ENCODE assay signal across 8 cellular contexts in genomic region chr6:7260291-7261029, GRCh38. TPM values are rescaled to one million over a fixed set of nuclear protein-coding genes. Genes with fewer than 3 reads are reported as not detected.
A peak's percentile ranks its signal among the peaks of the same experiment; 100 is the strongest.
DNase-seq lines count a peak whose midpoint lies in the region; ATAC-seq and TF ChIP-seq lines count a peak whose summit lies in the region.

No MANE protein-coding gene starts in this region.

- peaks cover 3% of the 10 kb centered on the region; the same call in 1 of the 2 replicates for H3K27me3 ChIP-seq in GM23338 (ENCODE audit: insufficient read depth)
- H3K27me3 ChIP-seq in right cardiac atrium (ENCODE audit: control insufficient read depth, insufficient read depth): no peaks in the 10 kb centered on the region
- H3K27me3 ChIP-seq in skeletal muscle satellite cell (ENCODE audit: control insufficient read depth, insufficient read depth, low read length): no peaks in the 10 kb centered on the region

- no peaks in the 10 kb centered on the region for H4K20me1 ChIP-seq in GM23338 (replicated peaks; ENCODE audit: insufficient read depth)

- H3K4me3 Mint-ChIP-seq in GM23338 (peak overlapping the region; percentile 83), activated B cell treated with CpG ODN at 0.5 μM for 24 hours (peak overlapping the region; percentile 90)

- H3K27ac ChIP-seq in GM23338 (ENCODE audit: low read depth) (peak overlapping the region; percentile 90), right cardiac atrium (ENCODE audit: low read length) (peak overlapping the region; percentile 73)

- TF ChIP-seq CTCF in GM23338 (conservative IDR thresholded peaks at IDR 0.05; ENCODE audit: low read depth in 2 of 2) (no peak), activated B cell treated with CpG ODN at 0.5 μM for 24 hours (IDR thresholded peaks at IDR 0.05) (no peak)

- H3K9ac ChIP-seq in skeletal muscle satellite cell (ENCODE audit: low read depth, low read length): peak overlapping the region; percentile 83

- H3F3A ChIP-seq in GM23338 (replicated peaks; ENCODE audit: low read depth): peaks cover 8% of the 10 kb centered on the region

- peak overlapping the region; percentile 9 for H3K27ac Mint-ChIP-seq in GM23338
- no peak overlapping the region for H3K27ac Mint-ChIP-seq in activated B cell treated with CpG ODN at 0.5 μM for 24 hours

- H3K4me1 ChIP-seq in GM23338 (ENCODE audit: insufficient read depth) (peaks cover 10% of the 10 kb centered on the region), right cardiac atrium (ENCODE audit: control insufficient read depth, insufficient read depth, low read length) (no peaks in the 10 kb centered on the region), skeletal muscle satellite cell (ENCODE audit: control insufficient read depth, insufficient read depth, low read length) (peaks cover 14% of the 10 kb centered on the region)

- peaks cover 21% of the 10 kb centered on the region for H3K4me1 Mint-ChIP-seq in GM23338
- peaks cover 34% of the 10 kb centered on the region for H3K4me1 Mint-ChIP-seq in activated B cell treated with CpG ODN at 0.5 μM for 24 hours

- no peaks in the 10 kb centered on the region for H3K9me3 ChIP-seq in right cardiac atrium (ENCODE audit: control insufficient read depth, low read length)
- no peaks in the 10 kb centered on the region for H3K9me3 ChIP-seq in skeletal muscle satellite cell (replicated peaks; ENCODE audit: low read length)

- DNase-seq in GM23338 (ENCODE audit: low spot score) (no peak), activated B cell treated with CpG ODN at 0.5 μM for 24 hours (no peak), right cardiac atrium (peak in 2 of 3 donors; percentile 18 to 38), COR-L47 (lab: John Stamatoyannopoulos, UW) (no peak), SK-N-DZ (ENCODE audit: low spot score) (no peak)

- intact Hi-C loops in activated B cell treated with CpG ODN at 0.5 μM for 24 hours (cut with micrococcal nuclease) (no loop called here), right cardiac atrium (cut with DNase I) (no loop called here)

- CTCF ChIA-PET in activated B cell treated with CpG ODN at 0.5 μM for 24 hours (lab: Charles Lee): interaction anchor here (1.3 to 2.7 kb wide), 2 partner anchors 15 to 16 kb away, joined by 4 to 11 read pairs; no protein-coding TSS in a partner anchor

- WGBS in right cardiac atrium: 56% methylated on average over 13 of the region's 13 CpGs

- peak overlapping the region; percentile 98 for H2AFZ ChIP-seq in GM23338

- no peaks in the 10 kb centered on the region for H3K36me3 ChIP-seq in GM23338 (ENCODE audit: insufficient read depth)
- H3K36me3 ChIP-seq in skeletal muscle satellite cell (ENCODE audit: insufficient read depth, low read length): no peaks in the 10 kb centered on the region

- H3K79me2 ChIP-seq in GM23338 (replicated peaks; ENCODE audit: insufficient read depth): no peaks in the 10 kb centered on the region

- H3K27me3 Mint-ChIP-seq in GM23338 (ENCODE audit: insufficient read depth, low read depth, poor library complexity) (peaks cover 19% of the 10 kb centered on the region), activated B cell treated with CpG ODN at 0.5 μM for 24 hours (peaks cover 5% of the 10 kb centered on the region)

- ATAC-seq in GM23338 (peak; percentile 10), activated B cell treated with CpG ODN at 0.5 μM for 24 hours (ENCODE audit: low read depth) (no peak), right cardiac atrium (peak; percentile 5 to 6), GM21717 (IDR thresholded peaks at IDR 0.05; ENCODE audit: unreplicated experiment) (no peak), GM18502 (IDR thresholded peaks at IDR 0.05; ENCODE audit: poor library complexity, unreplicated experiment) (no peak)

- H3K4me3 ChIP-seq in GM23338: peak overlapping the region; percentile 85
- peak overlapping the region; percentile 60 for H3K4me3 ChIP-seq in right cardiac atrium (ENCODE audit: low read length)
- peak overlapping the region; percentile 82 for H3K4me3 ChIP-seq in skeletal muscle satellite cell (ENCODE audit: low read length)

- 0 out of 2 replicates have a peak, but pooled peaks cover 3% of the 10 kb centered on the region for H3K9me2 ChIP-seq in GM23338 (ENCODE audit: insufficient read depth)

- H3K36me3 Mint-ChIP-seq in GM23338 (ENCODE audit: low read depth): peaks cover 8% of the 10 kb centered on the region
- H3K36me3 Mint-ChIP-seq in activated B cell treated with CpG ODN at 0.5 μM for 24 hours (ENCODE audit: low read depth): no peaks in the 10 kb centered on the region

- H3K4me2 ChIP-seq in GM23338 (peak overlapping the region; percentile 99), skeletal muscle satellite cell (ENCODE audit: low read length) (peak overlapping the region; percentile 95)

- POLR2A ChIA-PET in activated B cell treated with CpG ODN at 0.5 μM for 24 hours (lab: Charles Lee): interaction anchor here (1.1 kb wide), 1 partner anchor 129 kb away, joined by 3 read pairs; the partner anchor contains the start of genes CAGE1 and RIOK1

- peaks cover 20% of the 10 kb centered on the region; the same call in 2 of the 3 replicates for H3K9me3 Mint-ChIP-seq in GM23338
- no peaks in the 10 kb centered on the region for H3K9me3 Mint-ChIP-seq in activated B cell treated with CpG ODN at 0.5 μM for 24 hours

TF ChIP-seq in GM23338, 12 proteins besides CTCF, POLR2A, EP300 and RAD21 (continues in another document):
- TF ChIP-seq ETS1 (IDR thresholded peaks at IDR 0.05) (no peak), ZNF114 (CRISPR knock-in tag; IDR thresholded peaks at IDR 0.05) (no peak)

RNA-seq across cellular contexts. Expression of gene SSR1, which starts 52.5 kb away (rescaled TPM):
- 70.2 and 96.8 TPM in 2 replicates for total RNA-seq in GM23338 (2014; rRNA removed; shearing (Covaris generic))
- polyA plus RNA-seq in GM23338 (2016; fragmentation: Nextera tagmentation; extraction: Ambion mirVana) (59.3 and 65.3 TPM in 2 replicates), right cardiac atrium (21.6 TPM)
- total RNA-seq in activated B cell treated with CpG ODN at 0.5 μM for 24 hours (83.4 and 86.7 TPM in 2 replicates), right cardiac atrium (10 to 100 TPM; 71.6 to 96.3 (median 82.0) TPM)
- 129 and 145 TPM in 2 replicates for total RNA-seq in skeletal muscle satellite cell (2012; rRNA removed)
- polyA plus RNA-seq in SK-N-DZ (2014; cell fraction: cytosol; rRNA removed): 31.4 and 38.4 TPM in 2 replicates
- 13.6 and 17.6 TPM in 2 replicates for polyA plus RNA-seq in SK-N-DZ (2014; cell fraction: nucleus; rRNA removed)

Comparison
In these comparisons a context has a peak if more than half of its experiments do, and no peak if none do; other contexts are left out.
1. ATAC-seq: peak in GM23338 (single experiment) and right cardiac atrium (2 of 2); none in activated B cell treated with CpG ODN at 0.5 μM for 24 hours (single experiment), GM21717 (single experiment) and GM18502 (single experiment).
2. DNase-seq: peak in right cardiac atrium (2 of 3); none in GM23338 (single experiment), activated B cell treated with CpG ODN at 0.5 μM for 24 hours (single experiment), COR-L47 (single experiment) and SK-N-DZ (single experiment).
3. Peak in every context shown above with its lines, with median percentiles within 50 percentile points of each other: H3K4me3 ChIP-seq.